Comparison of ENCODE assay signal across 17 cellular contexts in the genomic region with DNA sequence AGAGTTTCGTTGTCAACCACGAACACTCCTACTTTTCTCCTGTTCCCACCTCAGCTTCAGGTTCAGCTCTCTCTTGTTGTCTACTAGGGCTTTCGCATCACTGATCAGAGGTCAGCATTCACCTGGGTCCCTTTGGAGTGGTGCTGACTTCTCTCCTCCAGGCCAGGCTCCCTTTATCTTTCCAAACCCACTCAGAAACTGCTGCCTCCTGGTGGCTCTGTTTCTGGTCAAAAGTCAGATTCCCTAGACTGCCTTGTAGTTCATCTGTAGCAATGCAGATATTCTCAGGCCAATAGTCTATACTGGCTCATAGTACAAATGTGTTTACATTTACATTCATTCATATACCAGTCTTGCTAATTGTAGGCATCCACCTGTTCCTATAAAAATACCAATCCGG. TPM values are rescaled to one million over a fixed set of nuclear protein-coding genes. Genes with fewer than 3 reads are reported as not detected.
DNase-seq lines count a peak whose midpoint lies in the region; ATAC-seq and TF ChIP-seq lines count a peak whose summit lies in the region.
"Had no signal": no experiment of that assay in that cellular context is flagged by ENCODE, and none has a peak within 500 bp of the region (broad histone marks: within the 10 kb centered on the region; RNA-seq: fewer than 3 reads in every experiment).

No MANE protein-coding gene starts in this region.

- H3K4me1 ChIP-seq in right lobe of liver: no peaks in the 10 kb centered on the region
- H3K4me1 ChIP-seq: gastroesophageal sphincter had no signal

- CTCF ChIA-PET in Calu3 (lab: Charles Lee): no interaction called here

- no peak overlapping the region for H3K27ac ChIP-seq in right lobe of liver
- H3K27ac ChIP-seq: gastroesophageal sphincter, HL-60 had no signal

- no peak overlapping the region for H3K27ac Mint-ChIP-seq in Calu3 (ENCODE audit: unreplicated experiment)
- H3K27ac Mint-ChIP-seq: activated CD4-positive, alpha-beta T cell treated with anti-CD3 and anti-CD28 coated beads, Interleukin-2, amount 10 ng/mL, durations not matched to agents 24 days and 14 days; mesothelial cell of epicardium had no signal

- DNase-seq in Calu3: peak; percentile 13
- peak; percentile 25 for DNase-seq in LNCaP clone FGC (ENCODE audit: low read depth)
- peak; percentile 11 for DNase-seq in dermis blood vessel endothelial cell
- no peak for DNase-seq in right lobe of liver
- DNase-seq in SHP77 (lab: John Stamatoyannopoulos, UW): no peak
- DNase-seq in activated CD4-positive, CD25-positive, alpha-beta regulatory T cell (lab: John Stamatoyannopoulos, UW): no peak
- DNase-seq: activated CD4-positive, alpha-beta T cell treated with anti-CD3 and anti-CD28 coated beads, Interleukin-2, amount 10 ng/mL, durations not matched to agents 24 days and 14 days; DMS153; NCI-H1105; NCI-H524 treated with DMSO at 0.1 percent for 48 hours; retina had no signal

- no peak overlapping the region for H3K4me3 Mint-ChIP-seq in Calu3 (ENCODE audit: low read depth, unreplicated experiment)
- H3K4me3 Mint-ChIP-seq: activated CD4-positive, alpha-beta T cell treated with anti-CD3 and anti-CD28 coated beads, Interleukin-2, amount 10 ng/mL, durations not matched to agents 24 days and 14 days; central memory CD8-positive, alpha-beta T cell; mesothelial cell of epicardium had no signal

- ATAC-seq in right lobe of liver: peak; percentile 27 to 68 (median 46)
- no peak for ATAC-seq in GM21786 (IDR thresholded peaks at IDR 0.05; ENCODE audit: unreplicated experiment)
- ATAC-seq in GM21576 (IDR thresholded peaks at IDR 0.05; ENCODE audit: unreplicated experiment): no peak
- ATAC-seq: gastroesophageal sphincter had no signal

- no peak overlapping the region for H3K4me3 ChIP-seq in LNCaP clone FGC (ENCODE audit: low read depth, low read length)
- H3K4me3 ChIP-seq in right lobe of liver: no peak overlapping the region
- H3K4me3 ChIP-seq: gastroesophageal sphincter had no signal

- intact Hi-C loops in Calu3 (cut with micrococcal nuclease; ENCODE audit: unreplicated experiment) (loop anchor here (5.0 kb wide), 1 partner anchor 144 kb away; no protein-coding TSS in a partner anchor), right lobe of liver (cut with DNase I) (no loop called here)

- no peak for TF ChIP-seq POLR2A in right lobe of liver (IDR thresholded peaks at IDR 0.05)

- no TSS peak for BruUV-seq in Calu3 (replicated peaks; lab: Mats Ljungman, UMichigan)

- no peaks in the 10 kb centered on the region for H3K27me3 ChIP-seq in right lobe of liver
- H3K27me3 ChIP-seq: gastroesophageal sphincter had no signal

- peaks cover 26% of the 10 kb centered on the region for H3K27me3 Mint-ChIP-seq in Calu3 (ENCODE audit: unreplicated experiment)

- 50% methylated on average over 3 of the region's 4 CpGs for whole genome bisulfite sequencing in right lobe of liver (ENCODE audit: insufficient coverage, low coverage, low lambda C conversion rate, missing lambda C conversion rate)

- peaks cover 18% of the 10 kb centered on the region for H3K4me1 Mint-ChIP-seq in Calu3 (ENCODE audit: low read depth, unreplicated experiment)
- H3K4me1 Mint-ChIP-seq: activated CD4-positive, alpha-beta T cell treated with anti-CD3 and anti-CD28 coated beads, Interleukin-2, amount 10 ng/mL, durations not matched to agents 24 days and 14 days; central memory CD8-positive, alpha-beta T cell had no signal

- no peaks in the 10 kb centered on the region for H3K9me3 ChIP-seq in right lobe of liver
- H3K9me3 ChIP-seq: gastroesophageal sphincter had no signal

- no peaks in the 10 kb centered on the region for H3K36me3 ChIP-seq in right lobe of liver
- H3K36me3 ChIP-seq: gastroesophageal sphincter had no signal

- H3K36me3 Mint-ChIP-seq in Calu3 (ENCODE audit: insufficient read depth, unreplicated experiment): no peaks in the 10 kb centered on the region
- H3K36me3 Mint-ChIP-seq: mesothelial cell of epicardium had no signal

- TF ChIP-seq CTCF in Calu3 (IDR thresholded peaks at IDR 0.05; ENCODE audit: unreplicated experiment): no peak
- TF ChIP-seq CTCF in LNCaP clone FGC (IDR thresholded peaks at IDR 0.05; ENCODE audit: control insufficient read depth, extremely low read depth, insufficient read depth): peak; percentile 24
- TF ChIP-seq CTCF in right lobe of liver (IDR thresholded peaks at IDR 0.05): peak in 2 of 4 donors; percentile 5 to 16

- no peaks in the 10 kb centered on the region for H3K9me3 Mint-ChIP-seq in Calu3 (ENCODE audit: low read depth, unreplicated experiment)
- H3K9me3 Mint-ChIP-seq: activated CD4-positive, alpha-beta T cell treated with anti-CD3 and anti-CD28 coated beads, Interleukin-2, amount 10 ng/mL, durations not matched to agents 24 days and 14 days; central memory CD8-positive, alpha-beta T cell; mesothelial cell of epicardium had no signal

RNA-seq across cellular contexts. Expression of gene ERI3, which starts 6.4 kb away (rescaled TPM):
- total RNA-seq in Calu3 (2022) (65.9 and 71.4 TPM in 2 replicates), dermis blood vessel endothelial cell (35.1 and 36.6 TPM in 2 replicates), right lobe of liver (10 to 100 TPM; 20.6 to 30.6 (median 23.8) TPM)

RNA-seq across cellular contexts. Expression of gene RNF220, which starts 43.6 kb away (rescaled TPM):
- 65.7 and 68.7 TPM in 2 replicates for total RNA-seq in Calu3 (2022)
- total RNA-seq in dermis blood vessel endothelial cell: 74.0 and 90.4 TPM in 2 replicates
- 10 to 100 TPM; 19.2 to 57.9 (median 23.0) TPM for total RNA-seq in right lobe of liver

Comparison
In these comparisons a context has a peak if more than half of its experiments do, and no peak if none do; other contexts are left out.
1. DNase-seq: peak in Calu3 (single experiment), LNCaP clone FGC (single experiment) and dermis blood vessel endothelial cell (single experiment); none in right lobe of liver (0 of 3), SHP77 (0 of 2) and activated CD4-positive, CD25-positive, alpha-beta regulatory T cell (0 of 4).
2. ATAC-seq: peak in right lobe of liver (4 of 4); none in GM21786 (single experiment) and GM21576 (single experiment).